Comparison of ENCODE assay signal across 15 cellular contexts in genomic region chr5:162824360-162824759, GRCh38.
DNase-seq lines count a peak whose midpoint lies in the region; ATAC-seq, FAIRE-seq and TF ChIP-seq lines count a peak whose summit lies in the region.
"Had no signal": no experiment of that assay in that cellular context is flagged by ENCODE, and none has a peak within 500 bp of the region (broad histone marks: within the 10 kb centered on the region; RNA-seq: fewer than 3 reads in every experiment).

No MANE protein-coding gene starts in this region.

- no peaks in the 10 kb centered on the region for H3K79me2 ChIP-seq in GM12878 (ENCODE audit: control insufficient read depth, insufficient read depth, low read length)

- TF ChIP-seq CTCF in GM12878 (IDR thresholded peaks at IDR 0.05 in 2 of 3, conservative IDR thresholded peaks at IDR 0.05 in 1 of 3; ENCODE audit: control insufficient read depth in 2 of 3, extremely low read depth in 1 of 3, insufficient read depth in 1 of 3, low read depth in 3 of 3, low read length in 3 of 3) (no peak), left lung (IDR thresholded peaks at IDR 0.05) (no peak)

- no peaks in the 10 kb centered on the region for H3K36me3 ChIP-seq in GM12878 (ENCODE audit: control insufficient read depth in 2 of 2, insufficient read depth in 2 of 2, low read length in 1 of 2)
- H3K36me3 ChIP-seq in left lung: no peaks in the 10 kb centered on the region
- H3K36me3 ChIP-seq: cardiac muscle cell, gastrocnemius medialis, Peyer's patch had no signal

- H3K9ac ChIP-seq in GM12878 (ENCODE audit: control insufficient read depth, insufficient read depth, low read length): no peak overlapping the region

- in situ Hi-C loops in GM12878 (cut with MboI): no loop called here

- TF ChIP-seq EP300 in GM12878 (IDR thresholded peaks at IDR 0.05; ENCODE audit: borderline replicate concordance in 1 of 2, control insufficient read depth in 1 of 2, low read depth in 2 of 2, low read length in 2 of 2): peak; percentile 82 to 88

- H3K4me1 ChIP-seq in GM12878 (ENCODE audit: control insufficient read depth, insufficient read depth, low read length): peaks cover 3% of the 10 kb centered on the region; the same call in 1 of the 2 replicates
- no peaks in the 10 kb centered on the region for H3K4me1 ChIP-seq in left lung
- H3K4me1 ChIP-seq: gastrocnemius medialis, Peyer's patch had no signal

- H3K9me3 ChIP-seq in GM12878 (replicated peaks; ENCODE audit: control insufficient read depth, insufficient read depth, low read length) (no peaks in the 10 kb centered on the region), left lung (peaks cover 0 to 7% of the 10 kb centered on the region in 2 donors)
- H3K9me3 ChIP-seq: gastrocnemius medialis, Peyer's patch had no signal

- H3K27ac ChIP-seq in GM12878 (ENCODE audit: control insufficient read depth, insufficient read depth): no peak overlapping the region
- H3K27ac ChIP-seq in left lung: no peak overlapping the region
- H3K27ac ChIP-seq: cardiac muscle cell, gastrocnemius medialis, Peyer's patch had no signal

- H4K20me1 ChIP-seq in GM12878 (ENCODE audit: control insufficient read depth, insufficient read depth): no peaks in the 10 kb centered on the region

- CTCF ChIA-PET in GM12878 (lab: Yijun Ruan, JAX): interaction anchor here (0.8 to 1.2 kb wide), 3 partner anchors 18 to 182 kb away, joined by 3 read pairs; no protein-coding TSS in a partner anchor

- POLR2A ChIA-PET in GM12878 (lab: Charles Lee): interaction anchor here (0.6 kb wide), 1 partner anchor 9 kb away, joined by 3 read pairs; no protein-coding TSS in a partner anchor

- no peak for FAIRE-seq in GM12878 (lab: Jason Lieb, UNC)

- DNase-seq in GM12878 (ENCODE audit: low read depth, low spot score): no peak
- no peak for DNase-seq in left lung
- DNase-seq in stimulated activated CD4-positive, alpha-beta T cell treated with anti-CD3 and anti-CD28 coated beads, Interleukin-2, amount 100 ng/mL, for 24 hours: no peak
- no peak for DNase-seq in activated naive CD4-positive, alpha-beta T cell treated with Interleukin-2 at 50 U/mL for 16 hours
- DNase-seq: activated B cell treated with CpG ODN at 0.5 μM for 24 hours; C1 segment of cervical spinal cord; gastrocnemius medialis; NCI-H1436; Peyer's patch; stimulated activated CD4-positive, alpha-beta T cell treated with anti-CD3 and anti-CD28 coated beads, Interleukin-4, amount 100 ng/mL, for 4 hours had no signal

- no peak for TF ChIP-seq POLR2A in GM12878 (IDR thresholded peaks at IDR 0.05; ENCODE audit: low read depth, low read length)

- H3K4me2 ChIP-seq in GM12878 (ENCODE audit: control insufficient read depth, insufficient read depth): no peak overlapping the region

- 0% methylated on average over 2 of the region's 2 CpGs for WGBS in GM12878 (ENCODE audit: insufficient coverage, insufficient replicate concordance, low lambda C conversion rate, missing lambda C conversion rate)

- TF ChIP-seq RAD21 in GM12878 (IDR thresholded peaks at IDR 0.05; ENCODE audit: insufficient read depth, low read depth, low read length): no peak

- ATAC-seq in GM18909 (IDR thresholded peaks at IDR 0.05; ENCODE audit: poor library complexity, unreplicated experiment): peak; percentile 76
- ATAC-seq in GM21786 (IDR thresholded peaks at IDR 0.05; ENCODE audit: unreplicated experiment): peak; percentile 88
- ATAC-seq in HG03135 (IDR thresholded peaks at IDR 0.05; ENCODE audit: unreplicated experiment): peak; percentile 79
- peak; percentile 94 for ATAC-seq in GM12878
- ATAC-seq in left lung: no peak
- ATAC-seq: gastrocnemius medialis; stimulated activated effector memory CD8-positive, alpha-beta T cell treated with anti-CD3 and anti-CD28 coated beads, Interleukin-12 subunit alpha, Interleukin-12 subunit beta, amount 100 ng/mL, for 72 hours had no signal

- RAD21 ChIA-PET in GM12878 (lab: Charles Lee; ENCODE audit: unreplicated experiment): interaction anchor here (1.2 kb wide), 1 partner anchor 172 kb away, joined by 3 read pairs; no protein-coding TSS in a partner anchor

- H2AFZ ChIP-seq in GM12878 (ENCODE audit: control insufficient read depth, low read depth, low read length): no peak overlapping the region

- H3K27me3 ChIP-seq in GM12878 (replicated peaks in 1 of 2; ENCODE audit: control insufficient read depth in 2 of 2, insufficient read depth in 2 of 2, low read length in 1 of 2) (no peaks in the 10 kb centered on the region), left lung (no peaks in the 10 kb centered on the region)
- H3K27me3 ChIP-seq: cardiac muscle cell, gastrocnemius medialis, Peyer's patch had no signal

- no TSS peak for BruUV-seq in GM12878 (replicated peaks; lab: Mats Ljungman, UMichigan)

- intact Hi-C loops in GM12878 (cut with micrococcal nuclease; ENCODE audit: unreplicated experiment): loop anchor here (5.0 to 10.0 kb wide), 2 partner anchors 173 to 520 kb away; no protein-coding TSS in a partner anchor
- intact Hi-C loops in left lung (cut with DNase I): no loop called here

- H3K4me3 ChIP-seq in GM12878 (no peak overlapping the region), left lung (no peak overlapping the region)
- H3K4me3 ChIP-seq: cardiac muscle cell, gastrocnemius medialis, Peyer's patch had no signal

- SMC1A ChIA-PET in GM12878 (lab: Charles Lee; ENCODE audit: uncharacterized antibody, unreplicated experiment): interaction anchor here (1.0 kb wide), 2 partner anchors 166 to 523 kb away, joined by 3 to 4 read pairs; no protein-coding TSS in a partner anchor

TF ChIP-seq in GM12878, 131 proteins besides CTCF, POLR2A, EP300 and RAD21 (continues in another document):
- TF ChIP-seq EED (IDR thresholded peaks at IDR 0.05; ENCODE audit: low read depth): no peak
- peak; percentile 92; the same call in 1 of the 2 replicates for TF ChIP-seq ZNF217 (IDR thresholded peaks at IDR 0.05)
- no peak for TF ChIP-seq NFXL1 (IDR thresholded peaks at IDR 0.05; ENCODE audit: borderline replicate concordance)
- no peak for TF ChIP-seq KDM1A (IDR thresholded peaks at IDR 0.05; ENCODE audit: borderline replicate concordance)
- TF ChIP-seq, protein P1, sequence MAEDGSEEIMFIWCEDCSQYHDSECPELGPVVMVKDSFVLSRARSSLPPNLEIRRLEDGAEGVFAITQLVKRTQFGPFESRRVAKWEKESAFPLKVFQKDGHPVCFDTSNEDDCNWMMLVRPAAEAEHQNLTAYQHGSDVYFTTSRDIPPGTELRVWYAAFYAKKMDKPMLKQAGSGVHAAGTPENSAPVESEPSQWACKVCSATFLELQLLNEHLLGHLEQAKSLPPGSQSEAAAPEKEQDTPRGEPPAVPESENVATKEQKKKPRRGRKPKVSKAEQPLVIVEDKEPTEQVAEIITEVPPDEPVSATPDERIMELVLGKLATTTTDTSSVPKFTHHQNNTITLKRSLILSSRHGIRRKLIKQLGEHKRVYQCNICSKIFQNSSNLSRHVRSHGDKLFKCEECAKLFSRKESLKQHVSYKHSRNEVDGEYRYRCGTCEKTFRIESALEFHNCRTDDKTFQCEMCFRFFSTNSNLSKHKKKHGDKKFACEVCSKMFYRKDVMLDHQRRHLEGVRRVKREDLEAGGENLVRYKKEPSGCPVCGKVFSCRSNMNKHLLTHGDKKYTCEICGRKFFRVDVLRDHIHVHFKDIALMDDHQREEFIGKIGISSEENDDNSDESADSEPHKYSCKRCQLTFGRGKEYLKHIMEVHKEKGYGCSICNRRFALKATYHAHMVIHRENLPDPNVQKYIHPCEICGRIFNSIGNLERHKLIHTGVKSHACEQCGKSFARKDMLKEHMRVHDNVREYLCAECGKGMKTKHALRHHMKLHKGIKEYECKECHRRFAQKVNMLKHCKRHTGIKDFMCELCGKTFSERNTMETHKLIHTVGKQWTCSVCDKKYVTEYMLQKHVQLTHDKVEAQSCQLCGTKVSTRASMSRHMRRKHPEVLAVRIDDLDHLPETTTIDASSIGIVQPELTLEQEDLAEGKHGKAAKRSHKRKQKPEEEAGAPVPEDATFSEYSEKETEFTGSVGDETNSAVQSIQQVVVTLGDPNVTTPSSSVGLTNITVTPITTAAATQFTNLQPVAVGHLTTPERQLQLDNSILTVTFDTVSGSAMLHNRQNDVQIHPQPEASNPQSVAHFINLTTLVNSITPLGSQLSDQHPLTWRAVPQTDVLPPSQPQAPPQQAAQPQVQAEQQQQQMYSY (CRISPR knock-in tag; IDR thresholded peaks at IDR 0.05): no peak
- TF ChIP-seq, protein P2, sequence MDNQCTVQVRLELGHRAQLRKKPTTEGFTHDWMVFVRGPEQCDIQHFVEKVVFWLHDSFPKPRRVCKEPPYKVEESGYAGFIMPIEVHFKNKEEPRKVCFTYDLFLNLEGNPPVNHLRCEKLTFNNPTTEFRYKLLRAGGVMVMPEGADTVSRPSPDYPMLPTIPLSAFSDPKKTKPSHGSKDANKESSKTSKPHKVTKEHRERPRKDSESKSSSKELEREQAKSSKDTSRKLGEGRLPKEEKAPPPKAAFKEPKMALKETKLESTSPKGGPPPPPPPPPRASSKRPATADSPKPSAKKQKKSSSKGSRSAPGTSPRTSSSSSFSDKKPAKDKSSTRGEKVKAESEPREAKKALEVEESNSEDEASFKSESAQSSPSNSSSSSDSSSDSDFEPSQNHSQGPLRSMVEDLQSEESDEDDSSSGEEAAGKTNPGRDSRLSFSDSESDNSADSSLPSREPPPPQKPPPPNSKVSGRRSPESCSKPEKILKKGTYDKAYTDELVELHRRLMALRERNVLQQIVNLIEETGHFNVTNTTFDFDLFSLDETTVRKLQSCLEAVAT (IDR thresholded peaks at IDR 0.05): no peak
- TF ChIP-seq, protein P3, sequence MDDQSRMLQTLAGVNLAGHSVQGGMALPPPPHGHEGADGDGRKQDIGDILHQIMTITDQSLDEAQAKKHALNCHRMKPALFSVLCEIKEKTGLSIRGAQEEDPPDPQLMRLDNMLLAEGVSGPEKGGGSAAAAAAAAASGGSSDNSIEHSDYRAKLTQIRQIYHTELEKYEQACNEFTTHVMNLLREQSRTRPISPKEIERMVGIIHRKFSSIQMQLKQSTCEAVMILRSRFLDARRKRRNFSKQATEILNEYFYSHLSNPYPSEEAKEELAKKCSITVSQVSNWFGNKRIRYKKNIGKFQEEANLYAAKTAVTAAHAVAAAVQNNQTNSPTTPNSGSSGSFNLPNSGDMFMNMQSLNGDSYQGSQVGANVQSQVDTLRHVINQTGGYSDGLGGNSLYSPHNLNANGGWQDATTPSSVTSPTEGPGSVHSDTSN (IDR thresholded peaks at IDR 0.05; ENCODE audit: insufficient replicate concordance, low read depth, low read length): no peak
